Comparison of ENCODE assay signal across 8 cellular contexts in genomic region chr6:39430968-39431523, GRCh38.
A peak's percentile ranks its signal among the peaks of the same experiment; 100 is the strongest.
DNase-seq lines count a peak whose midpoint lies in the region; ATAC-seq and TF ChIP-seq lines count a peak whose summit lies in the region.
"Had no signal": no experiment of that assay in that cellular context is flagged by ENCODE, and none has a peak within 500 bp of the region (broad histone marks: within the 10 kb centered on the region; RNA-seq: fewer than 3 reads in every experiment).

No MANE protein-coding gene starts in this region.

- H3K4me3 ChIP-seq in KMS-11 (IDR thresholded peaks at IDR 0.05; ENCODE audit: insufficient read depth, low read depth, low read length) = no peak overlapping the region

- no peak for TF ChIP-seq CTCF in KMS-11 (conservative IDR thresholded peaks at IDR 0.05; ENCODE audit: low read depth, low read length)
- no peak for TF ChIP-seq CTCF in HFFc6 (IDR thresholded peaks at IDR 0.05)

- H2AFZ ChIP-seq in KMS-11 (ENCODE audit: low read depth) = peak overlapping the region; percentile 84

- H3K79me2 ChIP-seq in KMS-11 (ENCODE audit: insufficient read depth, low read depth) = no peaks in the 10 kb centered on the region

- H3K27me3 ChIP-seq in KMS-11 (ENCODE audit: insufficient read depth, low read depth) = no peaks in the 10 kb centered on the region

- H3K4me1 Mint-ChIP-seq in HFFc6 (ENCODE audit: low read depth) = no peaks in the 10 kb centered on the region

- no peak overlapping the region for H3K4me3 Mint-ChIP-seq in HFFc6

- peak overlapping the region; percentile 95 for H3K4me2 ChIP-seq in KMS-11

- DNase-seq in hippocampal formation (lab: John Stamatoyannopoulos, UW) (peak; percentile 34 to 79), superior temporal gyrus (ENCODE audit: extremely low spot score) (peak; percentile 81), SKM-1 (lab: John Stamatoyannopoulos, UW; ENCODE audit: unreplicated experiment) (no peak), HFFc6 (no peak)
- DNase-seq: effector CD8-positive, alpha-beta T cell had no signal

- H3K9ac ChIP-seq in KMS-11 = peak overlapping the region; percentile 17; the same call in 1 of the 2 replicates

- H4K20me1 ChIP-seq in KMS-11 (ENCODE audit: insufficient read depth) = no peaks in the 10 kb centered on the region

- H3K27ac ChIP-seq in KMS-11 = peak overlapping the region; percentile 49

- peaks cover 5% of the 10 kb centered on the region; the same call in 1 of the 2 replicates for H3K36me3 Mint-ChIP-seq in HFFc6 (ENCODE audit: low read depth)

- H3K36me3 ChIP-seq in KMS-11 (ENCODE audit: insufficient read depth) = no peaks in the 10 kb centered on the region

- H3K4me1 ChIP-seq in KMS-11 (ENCODE audit: low read depth, poor library complexity, severe bottlenecking) = peaks cover 25% of the 10 kb centered on the region

- no peak overlapping the region for H3K27ac Mint-ChIP-seq in HFFc6

- peak; percentile 69 for ATAC-seq in SK-N-SH treated with all-trans-retinoic acid at 6 μM for 48 hours
- ATAC-seq in GM19463 (IDR thresholded peaks at IDR 0.05; ENCODE audit: unreplicated experiment) = no peak

- no peaks in the 10 kb centered on the region; the same call in 1 of the 2 replicates for H3K27me3 Mint-ChIP-seq in HFFc6 (ENCODE audit: insufficient read depth)

- H3K9me3 Mint-ChIP-seq in HFFc6 = peaks cover 62% of the 10 kb centered on the region

TF ChIP-seq in SK-N-SH treated with all-trans-retinoic acid at 6 μM for 48 hours, 23 proteins besides CTCF, POLR2A, EP300 and RAD21:
- peak; percentile 71 for TF ChIP-seq TSHZ2 (CRISPR knock-in tag; IDR thresholded peaks at IDR 0.05)
- TF ChIP-seq TOX (CRISPR knock-in tag; IDR thresholded peaks at IDR 0.05; ENCODE audit: borderline replicate concordance) = no peak
- TF ChIP-seq ZNF70 (CRISPR knock-in tag; IDR thresholded peaks at IDR 0.05) = no peak
- no peak for TF ChIP-seq ZNF565 (CRISPR knock-in tag; conservative IDR thresholded peaks at IDR 0.05; ENCODE audit: low read depth)
- no peak for TF ChIP-seq ARNTL (CRISPR knock-in tag; IDR thresholded peaks at IDR 0.05; ENCODE audit: borderline replicate concordance, low read depth)
- TF ChIP-seq OSR1 (CRISPR knock-in tag; IDR thresholded peaks at IDR 0.05) = no peak
- TF ChIP-seq ZFP3 (CRISPR knock-in tag; IDR thresholded peaks at IDR 0.05) = no peak
- no peak for TF ChIP-seq ZC3H10 (CRISPR knock-in tag; IDR thresholded peaks at IDR 0.05)
- TF ChIP-seq GLIS3 (CRISPR knock-in tag; IDR thresholded peaks at IDR 0.05) = no peak
- TF ChIP-seq ZNF8 (CRISPR knock-in tag; IDR thresholded peaks at IDR 0.05) = 0 out of 2 replicates have a peak, but pooled peaks have one; percentile 43
- TF ChIP-seq TCF4 (CRISPR knock-in tag; IDR thresholded peaks at IDR 0.05; ENCODE audit: borderline replicate concordance) = peak; percentile 80; the same call in 1 of the 2 replicates

Comparison
In these comparisons a context has a peak if more than half of its experiments do, and no peak if none do; other contexts are left out.
1. DNase-seq: peak in hippocampal formation (2 of 2) and superior temporal gyrus (single experiment); none in SKM-1 (single experiment) and HFFc6 (single experiment).